ENCODE assay signal across 8 cellular contexts in the genomic region with DNA sequence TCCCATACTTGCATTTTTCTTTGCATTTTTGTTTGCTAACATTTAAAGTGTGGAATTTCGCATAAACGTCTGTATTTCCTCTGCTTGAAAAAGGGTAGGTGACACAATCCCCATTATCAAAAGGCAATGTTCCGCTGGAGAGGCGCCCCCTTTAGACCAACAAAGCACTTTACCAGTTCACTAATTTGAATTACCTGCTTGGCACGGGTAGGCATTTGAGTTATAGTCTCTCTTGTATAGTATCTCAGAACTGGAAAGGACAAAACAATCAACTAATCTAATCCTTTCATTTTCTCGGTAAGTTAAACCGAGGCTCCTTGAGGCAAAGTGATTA. TPM values are rescaled to one million over a fixed set of nuclear protein-coding genes. Genes with fewer than 3 reads are reported as not detected.
DNase-seq lines count a peak whose midpoint lies in the region; ATAC-seq and TF ChIP-seq lines count a peak whose summit lies in the region.

No MANE protein-coding gene starts in this region.

- no peaks in the 10 kb centered on the region for H3K36me3 ChIP-seq in GM06990 (ENCODE audit: control insufficient read depth, insufficient read depth, low read length)
- no peaks in the 10 kb centered on the region for H3K36me3 ChIP-seq in Panc1 (ENCODE audit: control insufficient read depth, insufficient read depth, low read length)
- H3K36me3 ChIP-seq in subcutaneous abdominal adipose tissue (ENCODE audit: control insufficient read depth in 5 of 5, insufficient read depth in 5 of 5, low read length in 5 of 5) = no peaks in the 10 kb centered on the region

- POLR2A ChIA-PET in Panc1 (lab: Charles Lee) = no interaction called here

- WGBS in lower leg skin, 2 donors = 1 to 2% methylated on average over 7 of the region's 7 CpGs

- no peaks in the 10 kb centered on the region for H3K9me3 ChIP-seq in Panc1 (ENCODE audit: control insufficient read depth, insufficient read depth, low read depth, low read length)
- no peaks in the 10 kb centered on the region for H3K9me3 ChIP-seq in subcutaneous abdominal adipose tissue (ENCODE audit: control insufficient read depth in 5 of 5, low read length in 5 of 5)

- H3K9me3 Mint-ChIP-seq in chondrocyte (ENCODE audit: low read depth) = no peaks in the 10 kb centered on the region

- no peak overlapping the region for H3K27ac Mint-ChIP-seq in chondrocyte (ENCODE audit: unreplicated experiment)

- H3K4me1 ChIP-seq in Panc1 (ENCODE audit: control insufficient read depth, insufficient read depth, low read length) = peaks cover 12% of the 10 kb centered on the region
- H3K4me1 ChIP-seq in subcutaneous abdominal adipose tissue (ENCODE audit: control insufficient read depth in 5 of 5, insufficient read depth in 5 of 5, low read length in 5 of 5) = peaks cover 0 to 16% (median 15%) of the 10 kb centered on the region in 5 donors

- peak overlapping the region in 2 of 5 donors; percentile 53 to 66 for H3K9ac ChIP-seq in subcutaneous abdominal adipose tissue (ENCODE audit: low read length in 5 of 5)

- peaks cover 17% of the 10 kb centered on the region for H3K4me1 Mint-ChIP-seq in chondrocyte (ENCODE audit: low read depth)

- H3K27me3 ChIP-seq in GM06990 (replicated peaks; ENCODE audit: control insufficient read depth, insufficient read depth, low read length) (no peaks in the 10 kb centered on the region), Panc1 (ENCODE audit: control insufficient read depth, insufficient read depth, low read length) (peaks cover 33% of the 10 kb centered on the region), subcutaneous abdominal adipose tissue (ENCODE audit: control insufficient read depth in 5 of 5, insufficient read depth in 4 of 5, low read length in 5 of 5) (peaks cover 0 to 6% (median 0%) of the 10 kb centered on the region in 5 donors)

- peak; percentile 44 for ATAC-seq in GM21515 (IDR thresholded peaks at IDR 0.05; ENCODE audit: unreplicated experiment)
- peak; percentile 47 for ATAC-seq in Panc1

- peak; percentile 77 for TF ChIP-seq CTCF in GM06990 (IDR thresholded peaks at IDR 0.05; ENCODE audit: insufficient read depth, low read length, poor library complexity, severe bottlenecking)
- TF ChIP-seq CTCF in Panc1 (IDR thresholded peaks at IDR 0.05) = peak; percentile 76
- peak; percentile 79 for TF ChIP-seq CTCF in chondrocyte (IDR thresholded peaks at IDR 0.05)
- no peak for TF ChIP-seq CTCF in lower leg skin (IDR thresholded peaks at IDR 0.05)

- DNase-seq in GM06990 (ENCODE audit: extremely low read depth, insufficient read length) (no peak), HT1080 (ENCODE audit: low read depth) (peak; percentile 61), Panc1 (ENCODE audit: low read depth, low spot score) (peak; percentile 36), chondrocyte (ENCODE audit: low spot score) (no peak), lower leg skin (ENCODE audit: low spot score in 2 of 2) (no peak)
- DNase-seq in NK-92 treated with Interleukin-12 subunit alpha and Interleukin-12 subunit beta, amount 100 ng/mL, for 24 hours (lab: John Stamatoyannopoulos, UW) = no peak

- no peak overlapping the region for H3K27ac ChIP-seq in Panc1 (ENCODE audit: low read length)
- H3K27ac ChIP-seq in subcutaneous abdominal adipose tissue (ENCODE audit: low read depth, low read length) = no peak overlapping the region

- peaks cover 41% of the 10 kb centered on the region for H3K27me3 Mint-ChIP-seq in chondrocyte (ENCODE audit: low read depth)

- CTCF ChIA-PET in Panc1 (lab: Charles Lee) = interaction anchor here (0.5 kb wide), 1 partner anchor 123 kb away, joined by 4 read pairs; no protein-coding TSS in a partner anchor

- no peak for TF ChIP-seq POLR2A in lower leg skin (IDR thresholded peaks at IDR 0.05)

- H3K4me3 ChIP-seq in GM06990 (replicated peaks; ENCODE audit: low read depth, low read length) = peak overlapping the region; percentile 77
- peak overlapping the region; percentile 75 to 87 for H3K4me3 ChIP-seq in Panc1 (ENCODE audit: low read depth in 2 of 2, low read length in 2 of 2)
- H3K4me3 ChIP-seq in lower leg skin (ENCODE audit: low read depth, poor library complexity, severe bottlenecking) = peak overlapping the region; percentile 28
- peak overlapping the region; percentile 38 to 87 (median 83) for H3K4me3 ChIP-seq in subcutaneous abdominal adipose tissue (ENCODE audit: low read depth in 1 of 5, low read length in 5 of 5)

- in situ Hi-C loops in Panc1 (cut with HindIII; ENCODE audit: low pct_unique_long_range_greater_than_20kb, low sequenced_read_pairs) = no loop called here

- H3K4me3 Mint-ChIP-seq in chondrocyte (ENCODE audit: unreplicated experiment) = peak overlapping the region; percentile 85

- intact Hi-C loops in Panc1 (cut with micrococcal nuclease; ENCODE audit: unreplicated experiment) (no loop called here), lower leg skin (cut with DNase I; ENCODE audit: low total_unique reads) (no loop called here)

- BruUV-seq in Panc1 (replicated peaks; lab: Mats Ljungman, UMichigan) = no TSS peak

- H3K36me3 Mint-ChIP-seq in chondrocyte (ENCODE audit: low read depth) = no peaks in the 10 kb centered on the region

RNA-seq across cellular contexts. Expression of a gene that starts 0.8 kb away (rescaled TPM):
- total RNA-seq in HT1080 (2014; rRNA removed; shearing (Covaris generic)) = 0.03 and 0.05 TPM in 2 replicates
- polyA plus RNA-seq in HT1080 (2015; cell fraction: cytosol; rRNA removed) = 0.02 and 0.09 TPM in 2 replicates
- 0.03 and 0.42 TPM in 2 replicates for polyA plus RNA-seq in HT1080 (2015; cell fraction: nucleus; rRNA removed)
- total RNA-seq in Panc1 (2021; ENCODE audit: unreplicated experiment) = not detected
- polyA plus RNA-seq in Panc1 (2012; ENCODE audit: insufficient read length) = 0.71 TPM
- not detected in 3 replicates for total RNA-seq in chondrocyte
- under 1 TPM in 1 of 4 donors, not detected in 3; 0.13 TPM for total RNA-seq in lower leg skin

Comparison
In these comparisons a context has a peak if more than half of its experiments do, and no peak if none do; other contexts are left out.
1. DNase-seq: peak in HT1080 (single experiment) and Panc1 (single experiment); none in GM06990 (single experiment), chondrocyte (single experiment), lower leg skin (0 of 2) and NK-92 treated with Interleukin-12 subunit alpha and Interleukin-12 subunit beta, amount 100 ng/mL, for 24 hours (single experiment).
2. H3K4me3 ChIP-seq: peak in every context shown above with its lines; median percentile 83 in subcutaneous abdominal adipose tissue; 81 in Panc1; 77 in GM06990; 28 in lower leg skin.
3. CTCF ChIP-seq: peak in GM06990 (single experiment), Panc1 (single experiment) and chondrocyte (single experiment); none in lower leg skin (0 of 3).